In the genomic region with DNA sequence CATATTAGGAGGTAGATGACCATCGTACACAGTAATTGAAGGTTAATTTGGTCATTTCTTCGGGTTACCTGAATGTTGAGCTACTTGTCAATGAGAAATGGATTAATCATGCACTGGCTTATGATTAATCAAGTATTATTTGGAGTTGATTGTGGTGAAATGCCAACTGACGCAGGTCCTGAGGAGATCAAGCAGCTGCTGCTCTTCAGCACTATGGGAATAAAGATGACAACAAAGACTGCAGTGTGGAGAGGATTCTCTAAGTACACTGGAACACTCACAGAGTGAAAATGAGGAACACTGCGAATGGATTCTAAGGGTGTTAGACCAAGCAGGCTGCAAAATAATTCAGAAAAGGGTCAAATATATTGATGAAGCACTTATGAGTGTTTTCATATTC, we compare ENCODE assay signal across 32 cellular contexts.
"Had no signal": no experiment of that assay in that cellular context is flagged by ENCODE, and none has a peak within 500 bp of the region (broad histone marks: within the 10 kb centered on the region; RNA-seq: fewer than 3 reads in every experiment).

No MANE protein-coding gene starts in this region.

- H3K4me3 Mint-ChIP-seq: naive B cell; naive thymus-derived CD8-positive, alpha-beta T cell; natural killer cell treated with Interleukin-12 subunit alpha and Interleukin-12 subunit beta and Interleukin-15 and Interleukin-18, amount 100 ng/mL, for 72 hours; nephron progenitor cell; neural crest cell; stimulated activated memory B cell treated with anti-CD40 and anti-IgM and Interleukin-4, amounts not matched to agents 10 μg/mL and 1 μg/mL and 100 μg/mL, for 72 hours; stimulated activated naive CD8-positive, alpha-beta T cell treated with anti-CD3 and anti-CD28 coated beads, Interleukin-15, amount 100 ng/mL, for 72 hours; type B pancreatic cell had no signal

- H3K27ac Mint-ChIP-seq: naive B cell; naive thymus-derived CD8-positive, alpha-beta T cell; natural killer cell treated with Interleukin-12 subunit alpha and Interleukin-12 subunit beta and Interleukin-15 and Interleukin-18, amount 100 ng/mL, for 72 hours; nephron progenitor cell; progenitor cell of endocrine pancreas; stimulated activated memory B cell treated with anti-CD40 and anti-IgM and Interleukin-4, amounts not matched to agents 10 μg/mL and 1 μg/mL and 100 μg/mL, for 72 hours; stimulated activated naive CD8-positive, alpha-beta T cell treated with anti-CD3 and anti-CD28 coated beads, Interleukin-15, amount 100 ng/mL, for 72 hours; type B pancreatic cell had no signal

- H3K4me1 ChIP-seq: parathyroid adenoma, psoas muscle, right lobe of liver, spleen, suprapubic skin, testis, tibial artery, transverse colon, upper lobe of right lung, uterus had no signal

- ATAC-seq: naive thymus-derived CD8-positive, alpha-beta T cell; natural killer cell treated with Interleukin-12 subunit alpha and Interleukin-12 subunit beta and Interleukin-15 and Interleukin-18, amount 100 ng/mL, for 72 hours; psoas muscle; right cardiac atrium; right lobe of liver; stimulated activated memory B cell treated with anti-CD40 and anti-IgM and Interleukin-4, amounts not matched to agents 10 μg/mL and 1 μg/mL and 100 μg/mL, for 72 hours; stimulated activated naive CD8-positive, alpha-beta T cell treated with anti-CD3 and anti-CD28 coated beads, Interleukin-15, amount 100 ng/mL, for 72 hours; stimulated activated naive CD8-positive, alpha-beta T cell treated with anti-CD3 and anti-CD28 coated beads, Interleukin-15, Interleukin-2, amounts not matched to agents 100 U/mL and 50 U/mL, for 24 hours; upper lobe of right lung had no signal

- H3K9me3 ChIP-seq: neutrophil, right lobe of liver, spleen, suprapubic skin, testis, tibial artery, transverse colon, upper lobe of right lung, uterus had no signal

- H3K27me3 Mint-ChIP-seq: naive B cell; natural killer cell treated with Interleukin-12 subunit alpha and Interleukin-12 subunit beta and Interleukin-15 and Interleukin-18, amount 100 ng/mL, for 72 hours; stimulated activated memory B cell treated with anti-CD40 and anti-IgM and Interleukin-4, amounts not matched to agents 10 μg/mL and 1 μg/mL and 100 μg/mL, for 72 hours; stimulated activated naive CD8-positive, alpha-beta T cell treated with anti-CD3 and anti-CD28 coated beads, Interleukin-15, amount 100 ng/mL, for 72 hours; type B pancreatic cell had no signal

- H3K36me3 ChIP-seq: neutrophil, right lobe of liver, spleen, suprapubic skin, tibial artery, transverse colon, upper lobe of right lung, uterus had no signal

- H3K9me3 Mint-ChIP-seq: nephron progenitor cell; neural crest cell; stimulated activated memory B cell treated with anti-CD40 and anti-IgM and Interleukin-4, amounts not matched to agents 10 μg/mL and 1 μg/mL and 100 μg/mL, for 72 hours; type B pancreatic cell had no signal

- DNase-seq: naive B cell; naive thymus-derived CD8-positive, alpha-beta T cell; nephron progenitor cell; nucleus accumbens; posterior cingulate gyrus; psoas muscle; right cardiac atrium; right lobe of liver; spleen; stimulated activated CD4-positive, alpha-beta T cell treated with anti-CD3 and anti-CD28 coated beads, Interleukin-12 subunit alpha, Interleukin-12 subunit beta, amount 100 ng/mL, for 4 hours; stimulated activated CD4-positive, alpha-beta T cell treated with anti-CD3 and anti-CD28 coated beads, Interleukin-1b, Interleukin-23, amount 100 ng/mL, for 48 hours; stimulated activated CD4-positive, alpha-beta T cell treated with anti-CD3 and anti-CD28 coated beads, Interleukin-4, amount 100 ng/mL, for 1 hour; stimulated activated CD4-positive, alpha-beta T cell treated with anti-CD3 and anti-CD28 coated beads, Interleukin-4, amount 100 ng/mL, for 4 hours; stimulated activated CD8-positive, alpha-beta memory T cell treated with anti-CD3 and anti-CD28 coated beads, Interleukin-4, amount 100 ng/mL, for 48 hours; stimulated activated naive CD4-positive, alpha-beta T cell; stimulated activated naive CD8-positive, alpha-beta T cell treated with anti-CD3 and anti-CD28 coated beads, Interleukin-15, amount 100 ng/mL, for 72 hours; stimulated activated naive CD8-positive, alpha-beta T cell treated with anti-CD3 and anti-CD28 coated beads, Interleukin-15, Interleukin-2, amounts not matched to agents 100 U/mL and 50 U/mL, for 24 hours; substantia nigra; testis; tibial artery; transverse colon; upper lobe of right lung; uterus had no signal

- H3K36me3 Mint-ChIP-seq: naive B cell; naive thymus-derived CD8-positive, alpha-beta T cell; natural killer cell treated with Interleukin-12 subunit alpha and Interleukin-12 subunit beta and Interleukin-15 and Interleukin-18, amount 100 ng/mL, for 72 hours; stimulated activated memory B cell treated with anti-CD40 and anti-IgM and Interleukin-4, amounts not matched to agents 10 μg/mL and 1 μg/mL and 100 μg/mL, for 72 hours; type B pancreatic cell had no signal

- H3K4me3 ChIP-seq: psoas muscle, right lobe of liver, smooth muscle cell, spleen, suprapubic skin, testis, tibial artery, transverse colon, upper lobe of right lung, uterus had no signal

- H3K4me1 Mint-ChIP-seq: naive B cell; naive thymus-derived CD8-positive, alpha-beta T cell; nephron progenitor cell; neural crest cell; stimulated activated memory B cell treated with anti-CD40 and anti-IgM and Interleukin-4, amounts not matched to agents 10 μg/mL and 1 μg/mL and 100 μg/mL, for 72 hours; stimulated activated naive CD8-positive, alpha-beta T cell treated with anti-CD3 and anti-CD28 coated beads, Interleukin-15, amount 100 ng/mL, for 72 hours had no signal

- H3K27me3 ChIP-seq: neutrophil, right lobe of liver, spleen, suprapubic skin, testis, tibial artery, transverse colon, upper lobe of right lung, uterus had no signal

- H3K27ac ChIP-seq: neutrophil, parathyroid adenoma, psoas muscle, right lobe of liver, spleen, suprapubic skin, testis, tibial artery, transverse colon, upper lobe of right lung, uterus had no signal
